1 cellular context compared by ENCODE assay signal in genomic region chr4:183507928-183508327, GRCh38.
A peak's percentile ranks its signal among the peaks of the same experiment; 100 is the strongest.
TF ChIP-seq lines count a peak whose summit lies in the region.

No MANE protein-coding gene starts in this region.

TF ChIP-seq in K562, 482 proteins besides CTCF, POLR2A, EP300 and RAD21 (continued from another document and continues in another):
- TF ChIP-seq GATAD2A (IDR thresholded peaks at IDR 0.05) = no peak
- no peak for TF ChIP-seq ZNF551 (CRISPR knock-in tag; IDR thresholded peaks at IDR 0.05)
- no peak for TF ChIP-seq ZNF12 (CRISPR knock-in tag; IDR thresholded peaks at IDR 0.05)
- no peak for TF ChIP-seq POLR3G (IDR thresholded peaks at IDR 0.05; ENCODE audit: extremely low read depth, insufficient read length, insufficient replicate concordance)
- peak in 1 of 3 experiments; percentile 71 for TF ChIP-seq YY1 (IDR thresholded peaks at IDR 0.05; ENCODE audit: borderline replicate concordance in 1 of 3, control insufficient read depth in 1 of 3, extremely low read depth in 1 of 3, insufficient read depth in 3 of 3, insufficient read length in 1 of 3, insufficient replicate concordance in 2 of 3, low read depth in 1 of 3, low read length in 2 of 3)
- no peak for TF ChIP-seq FIP1L1 (IDR thresholded peaks at IDR 0.05; ENCODE audit: low read depth, low read length, poor library complexity, severe bottlenecking)
- TF ChIP-seq E2F8 (IDR thresholded peaks at IDR 0.05; ENCODE audit: low read depth, partially characterized antibody) = no peak
- TF ChIP-seq FOXJ3 (CRISPR knock-in tag; IDR thresholded peaks at IDR 0.05) = no peak
- TF ChIP-seq DIDO1 (tag; IDR thresholded peaks at IDR 0.05; ENCODE audit: low read depth) = no peak
- TF ChIP-seq KAT2B (IDR thresholded peaks at IDR 0.05; ENCODE audit: low read depth, low read length) = no peak
- TF ChIP-seq BRD4 (IDR thresholded peaks at IDR 0.05) = no peak
- TF ChIP-seq MTA1 (IDR thresholded peaks at IDR 0.05; ENCODE audit: borderline replicate concordance) = no peak
- no peak for TF ChIP-seq MLLT1 (IDR thresholded peaks at IDR 0.05)
- TF ChIP-seq TCF3 (CRISPR knock-in tag; IDR thresholded peaks at IDR 0.05) = 0 out of 2 replicates have a peak, but pooled peaks have one; percentile 8
- no peak for TF ChIP-seq TRIM25 (IDR thresholded peaks at IDR 0.05; ENCODE audit: borderline replicate concordance)
- no peak for TF ChIP-seq XRCC3 (IDR thresholded peaks at IDR 0.05)
- no peak for TF ChIP-seq ZNF830 (CRISPR knock-in tag; IDR thresholded peaks at IDR 0.05)
- peak in 1 of 2 experiments; percentile 22; a peak in 1 of 4 replicates for TF ChIP-seq KDM1A (IDR thresholded peaks at IDR 0.05)
- TF ChIP-seq MTA2 (IDR thresholded peaks at IDR 0.05; ENCODE audit: low read depth) = no peak
- peak; percentile 36; the same call in 1 of the 2 replicates for TF ChIP-seq TEAD4 (IDR thresholded peaks at IDR 0.05; ENCODE audit: low read length)
- TF ChIP-seq TEAD4 (CRISPR knock-in tag; IDR thresholded peaks at IDR 0.05; ENCODE audit: borderline replicate concordance) = no peak
- TF ChIP-seq SPI1 (IDR thresholded peaks at IDR 0.05; ENCODE audit: borderline replicate concordance, low read depth, low read length) = peak; percentile 76
- TF ChIP-seq DNMT1 (IDR thresholded peaks at IDR 0.05) = no peak
- TF ChIP-seq PHF20 (IDR thresholded peaks at IDR 0.05; ENCODE audit: partially characterized antibody) = no peak
- no peak for TF ChIP-seq MTF1 (CRISPR knock-in tag; IDR thresholded peaks at IDR 0.05; ENCODE audit: borderline replicate concordance)
- no peak for TF ChIP-seq ZNF644 (tag; IDR thresholded peaks at IDR 0.05; ENCODE audit: low read depth)
- no peak for TF ChIP-seq ZNF507 (tag; conservative IDR thresholded peaks at IDR 0.05)
- no peak for TF ChIP-seq ZNF280A (IDR thresholded peaks at IDR 0.05; ENCODE audit: low read depth, partially characterized antibody)
- 0 out of 2 replicates have a peak, but pooled peaks have one; percentile 10 for TF ChIP-seq NFIC (IDR thresholded peaks at IDR 0.05)
- no peak for TF ChIP-seq NEUROD1 (IDR thresholded peaks at IDR 0.05; ENCODE audit: borderline replicate concordance, low read depth, low read length, partially characterized antibody)
- no peak for TF ChIP-seq ZBED1 (IDR thresholded peaks at IDR 0.05)
- no peak for TF ChIP-seq PPARD (CRISPR knock-in tag; IDR thresholded peaks at IDR 0.05)
- TF ChIP-seq CTCFL (IDR thresholded peaks at IDR 0.05; ENCODE audit: borderline replicate concordance, insufficient read depth, low read depth, low read length, poor library complexity, severe bottlenecking) = no peak
- no peak for TF ChIP-seq FOXA1 (IDR thresholded peaks at IDR 0.05; ENCODE audit: borderline replicate concordance)
- no peak for TF ChIP-seq JUND (IDR thresholded peaks at IDR 0.05; ENCODE audit: borderline replicate concordance, low read depth, low read length)
- no peak for TF ChIP-seq JUND (tag; IDR thresholded peaks at IDR 0.05; ENCODE audit: borderline replicate concordance, low read depth, low read length)
- TF ChIP-seq CEBPZ (IDR thresholded peaks at IDR 0.05; ENCODE audit: borderline replicate concordance, low read depth, low read length) = no peak
- no peak for TF ChIP-seq E2F1 (CRISPR knock-in tag; IDR thresholded peaks at IDR 0.05)
- no peak for TF ChIP-seq REST (CRISPR knock-in tag; IDR thresholded peaks at IDR 0.05; ENCODE audit: low read depth)
- no peak for TF ChIP-seq ZNF561 (CRISPR knock-in tag; conservative IDR thresholded peaks at IDR 0.05)
- TF ChIP-seq ELF1 (tag; IDR thresholded peaks at IDR 0.05) = no peak
- no peak for TF ChIP-seq SMARCB1 (IDR thresholded peaks at IDR 0.05; ENCODE audit: insufficient read length, low read depth)
- TF ChIP-seq RFX1 (IDR thresholded peaks at IDR 0.05) = peak; percentile 81
- TF ChIP-seq NR0B1 (IDR thresholded peaks at IDR 0.05; ENCODE audit: partially characterized antibody) = no peak
- no peak for TF ChIP-seq PURB (CRISPR knock-in tag; IDR thresholded peaks at IDR 0.05; ENCODE audit: low read depth)
- TF ChIP-seq SMARCA5 (IDR thresholded peaks at IDR 0.05) = no peak
- TF ChIP-seq PHF8 (IDR thresholded peaks at IDR 0.05; ENCODE audit: borderline replicate concordance, low read length) = no peak
